ENCODE assay signal across 8 cellular contexts in the genomic region with DNA sequence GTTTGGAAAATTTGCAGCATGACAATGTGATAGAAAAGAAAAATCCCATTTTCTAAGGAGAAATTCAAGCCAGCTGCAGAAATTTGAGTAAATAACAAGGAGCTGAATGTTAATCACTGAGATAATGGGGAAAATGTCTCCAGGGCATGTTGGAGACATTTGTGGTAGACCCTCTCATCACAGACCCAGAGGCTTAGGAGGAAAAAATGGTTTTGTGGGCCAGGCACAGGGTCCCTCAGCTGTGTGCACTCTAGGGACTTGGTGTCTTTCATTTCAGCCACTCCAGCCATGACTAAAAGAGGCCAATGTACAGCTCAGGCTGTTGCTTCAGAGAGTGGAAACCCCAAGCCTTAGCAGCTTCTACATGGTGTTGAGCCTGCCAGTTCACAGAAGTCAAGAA.
"Had no signal": no experiment of that assay in that cellular context is flagged by ENCODE, and none has a peak within 500 bp of the region (broad histone marks: within the 10 kb centered on the region; RNA-seq: fewer than 3 reads in every experiment).

No MANE protein-coding gene starts in this region.

- DNase-seq: GDM1, GF-D8 had no signal

- ATAC-seq: GM12878 had no signal

- H3K4me3 ChIP-seq: GM12878 had no signal

- FAIRE-seq: G401.6, GM12878, GM12891, GM12892, GM18507, GM19239 had no signal
